Comparison of ENCODE assay signal across 14 cellular contexts in genomic region chr11:66188580-66188979, GRCh38.
DNase-seq lines count a peak whose midpoint lies in the region; ATAC-seq and TF ChIP-seq lines count a peak whose summit lies in the region.
"Had no signal": no experiment of that assay in that cellular context is flagged by ENCODE, and none has a peak within 500 bp of the region (broad histone marks: within the 10 kb centered on the region; RNA-seq: fewer than 3 reads in every experiment).

No MANE protein-coding gene starts in this region.

- no peaks in the 10 kb centered on the region for H3K9me3 ChIP-seq in osteoblast (ENCODE audit: low read depth, low read length)

- no peak overlapping the region for H2AFZ ChIP-seq in osteoblast (ENCODE audit: low read length)

- ATAC-seq in GM21390 (IDR thresholded peaks at IDR 0.05; ENCODE audit: unreplicated experiment) (no peak), GM21528 (IDR thresholded peaks at IDR 0.05; ENCODE audit: low FRiP score, unreplicated experiment) (no peak)

- H3K4me3 ChIP-seq in choroid plexus epithelial cell (ENCODE audit: low read depth, low read length) (no peak overlapping the region), osteoblast (ENCODE audit: insufficient read depth, low read length) (no peak overlapping the region)
- H3K4me3 ChIP-seq: dorsolateral prefrontal cortex had no signal

- no peak overlapping the region for H3K4me2 ChIP-seq in osteoblast (ENCODE audit: insufficient read depth, low read length)

- peaks cover 64% of the 10 kb centered on the region for H3K79me2 ChIP-seq in osteoblast (ENCODE audit: insufficient read depth, low read length)

- H3K4me1 ChIP-seq in osteoblast (ENCODE audit: insufficient read depth, low read length), result peaks cover 16% of the 10 kb centered on the region

- no peak for TF ChIP-seq CTCF in choroid plexus epithelial cell (conservative IDR thresholded peaks at IDR 0.05; ENCODE audit: low read depth, low read length)
- TF ChIP-seq CTCF in osteoblast (IDR thresholded peaks at IDR 0.05; ENCODE audit: extremely low read depth, low read depth, low read length), result no peak

- peaks cover 49% of the 10 kb centered on the region for H4K20me1 ChIP-seq in osteoblast (ENCODE audit: insufficient read depth, low read length)

- no peaks in the 10 kb centered on the region for H3K27me3 ChIP-seq in osteoblast (ENCODE audit: insufficient read depth, low read length)
- H3K27me3 ChIP-seq: dorsolateral prefrontal cortex had no signal

- H3K36me3 ChIP-seq in osteoblast (ENCODE audit: insufficient read depth, low read length), result peaks cover 6% of the 10 kb centered on the region

- DNase-seq in GM03348 (ENCODE audit: low spot score), result peak; percentile 56
- peak; percentile 73 for DNase-seq in NCI-H226
- DNase-seq in choroid plexus epithelial cell (ENCODE audit: low read depth), result peak; percentile 73
- DNase-seq in osteoblast (ENCODE audit: insufficient read length, low spot score, missing footprints), result peak; percentile 86
- no peak for DNase-seq in activated CD4-positive, alpha-beta T cell treated with anti-CD3 and anti-CD28 coated beads for 48 hours
- DNase-seq: activated CD4-positive, alpha-beta T cell treated with anti-CD3 and anti-CD28 coated beads for 4 hours; activated gamma-delta T cell treated with Interleukin-2 at 50 U/mL for 16 hours; DMS79; dorsolateral prefrontal cortex; hypothalamus; NCI-H526; stimulated activated CD4-positive, alpha-beta T cell treated with anti-CD3 and anti-CD28 coated beads, Interleukin-2, amount 100 ng/mL, for 48 hours had no signal

- H3K27ac ChIP-seq in osteoblast (ENCODE audit: low read depth, low read length), result no peak overlapping the region
